1 cellular context compared by ENCODE assay signal in genomic region chr11:2791139-2791520, GRCh38.
TF ChIP-seq lines count a peak whose summit lies in the region.

No MANE protein-coding gene starts in this region.

TF ChIP-seq in GM23338, 12 proteins besides CTCF, POLR2A, EP300 and RAD21 (continued from another document):
- TF ChIP-seq REST (IDR thresholded peaks at IDR 0.05; ENCODE audit: unreplicated experiment) (no peak), EZH2phosphoT487 (IDR thresholded peaks at IDR 0.05; ENCODE audit: unreplicated experiment) (no peak), ZNF114 (CRISPR knock-in tag; IDR thresholded peaks at IDR 0.05) (no peak), CREB1 (CRISPR knock-in tag; IDR thresholded peaks at IDR 0.05; ENCODE audit: low read depth) (no peak), EZH2 (IDR thresholded peaks at IDR 0.05; ENCODE audit: low read depth, unreplicated experiment) (no peak), JUNB (IDR thresholded peaks at IDR 0.05; ENCODE audit: unreplicated experiment) (no peak), NANOG (IDR thresholded peaks at IDR 0.05; ENCODE audit: borderline replicate concordance) (no peak), POLR2AphosphoS5 (IDR thresholded peaks at IDR 0.05; ENCODE audit: low read depth) (no peak), ZNF462 (CRISPR knock-in tag; IDR thresholded peaks at IDR 0.05) (no peak)
TF ChIP-seq in GM23338: peak in this region for 0.
